ENCODE assay signal across 33 cellular contexts in genomic region chr5:112264151-112264550, GRCh38.
"Had no signal": no experiment of that assay in that cellular context is flagged by ENCODE, and none has a peak within 500 bp of the region (broad histone marks: within the 10 kb centered on the region; RNA-seq: fewer than 3 reads in every experiment).

No MANE protein-coding gene starts in this region.

- H3K27me3 ChIP-seq: adrenal gland, ascending aorta, body of pancreas, brain microvascular endothelial cell, breast epithelium, cardiac muscle cell had no signal

- DNase-seq: activated effector memory CD4-positive, alpha-beta T cell treated with anti-CD3 and anti-CD28 coated beads, Interleukin-2, amount 50 U/mL, for 16 hours; activated effector memory CD4-positive, alpha-beta T cell treated with Interleukin-2 at 50 U/mL for 16 hours; activated gamma-delta T cell; activated gamma-delta T cell treated with Interleukin-2 at 50 U/mL for 16 hours; activated naive CD4-positive, alpha-beta T cell; activated naive CD4-positive, alpha-beta T cell treated with anti-CD3 and anti-CD28 coated beads for 36 hours; activated naive CD4-positive, alpha-beta T cell treated with anti-CD3 and anti-CD28 coated beads, Interleukin-2, amount 10 ng/mL, durations not matched to agents 7 days and 5 days; activated naive CD4-positive, alpha-beta T cell treated with anti-CD3 and anti-CD28 coated beads, Interleukin-2, amount 50 U/mL, for 16 hours; activated naive CD4-positive, alpha-beta T cell treated with Interleukin-2 at 50 U/mL for 16 hours; activated naive CD8-positive, alpha-beta T cell treated with anti-CD3 and anti-CD28 coated beads for 36 hours; activated naive CD8-positive, alpha-beta T cell treated with anti-CD3 and anti-CD28 coated beads, Interleukin-2, amount 10 ng/mL, durations not matched to agents 7 days and 5 days; activated naive CD8-positive, alpha-beta T cell treated with anti-CD3 and anti-CD28 coated beads, Interleukin-2, amount 50 U/mL, for 24 hours; activated T-cell treated with anti-CD3 and anti-CD28 coated beads for 4 hours; activated T-cell treated with anti-CD3 and anti-CD28 coated beads, Interleukin-2, amount 50 U/mL, for 1 hour; activated T-cell treated with anti-CD3 and anti-CD28 coated beads, Interleukin-2, amount 50 U/mL, for 24 hours; activated T-cell treated with anti-CD3 and anti-CD28 coated beads, Interleukin-2, amount 50 U/mL, for 4 hours; activated T-cell treated with anti-CD3 and anti-CD28 coated beads, Interleukin-2, amount 50 U/mL, for 48 hours; activated T-cell treated with anti-CD3 and anti-CD28 coated beads, Interleukin-2, amount 50 U/mL, for 72 hours; adrenal gland; amniotic stem cell; amygdala; anterior cingulate cortex; aorta; body of pancreas; brain microvascular endothelial cell; caudate nucleus; central memory CD4-positive, alpha-beta T cell; cerebellar nuclear complex had no signal

- H3K27ac ChIP-seq: adrenal gland, ascending aorta, body of pancreas, brain microvascular endothelial cell, breast epithelium, cardiac muscle cell had no signal

- H3K36me3 ChIP-seq: adrenal gland, brain microvascular endothelial cell, breast epithelium, cardiac muscle cell had no signal

- H3K4me3 ChIP-seq: adrenal gland, ascending aorta, body of pancreas, breast epithelium, cardiac muscle cell had no signal

- H3K9me3 ChIP-seq: adrenal gland, ascending aorta, body of pancreas, breast epithelium had no signal

- ATAC-seq: activated naive CD4-positive, alpha-beta T cell treated with anti-CD3 and anti-CD28 coated beads, Interleukin-2, amount 50 U/mL, for 72 hours; activated naive CD8-positive, alpha-beta T cell treated with anti-CD3 and anti-CD28 coated beads, Interleukin-2, amount 50 U/mL, for 24 hours; activated T-cell treated with anti-CD3 and anti-CD28 coated beads, Interleukin-2, amount 50 U/mL, for 4 hours; activated T-cell treated with anti-CD3 and anti-CD28 coated beads, Interleukin-2, amount 50 U/mL, for 72 hours; activated T-helper 17 cell treated with anti-CD3 and anti-CD28 coated beads, Interleukin-2, amount 50 U/mL, for 72 hours; body of pancreas had no signal

- H3K4me1 ChIP-seq: adrenal gland, ascending aorta, body of pancreas, breast epithelium had no signal
